ENCODE assay signal across 1 cellular context in genomic region chr11:76382209-76382608, GRCh38.
TF ChIP-seq lines count a peak whose summit lies in the region.

No MANE protein-coding gene starts in this region.

TF ChIP-seq in IMR-90, 13 proteins besides CTCF, POLR2A, EP300 and RAD21 (continued from another document):
- TF ChIP-seq CHD1 (IDR thresholded peaks at IDR 0.05; ENCODE audit: low read depth, low read length) (no peak), MAFK (IDR thresholded peaks at IDR 0.05; ENCODE audit: low read depth, low read length) (no peak), RFX5 (IDR thresholded peaks at IDR 0.05; ENCODE audit: low read depth, low read length) (no peak), MAZ (IDR thresholded peaks at IDR 0.05; ENCODE audit: borderline replicate concordance, low read depth, low read length) (no peak)
